Comparison of ENCODE assay signal across 12 cellular contexts in the genomic region with DNA sequence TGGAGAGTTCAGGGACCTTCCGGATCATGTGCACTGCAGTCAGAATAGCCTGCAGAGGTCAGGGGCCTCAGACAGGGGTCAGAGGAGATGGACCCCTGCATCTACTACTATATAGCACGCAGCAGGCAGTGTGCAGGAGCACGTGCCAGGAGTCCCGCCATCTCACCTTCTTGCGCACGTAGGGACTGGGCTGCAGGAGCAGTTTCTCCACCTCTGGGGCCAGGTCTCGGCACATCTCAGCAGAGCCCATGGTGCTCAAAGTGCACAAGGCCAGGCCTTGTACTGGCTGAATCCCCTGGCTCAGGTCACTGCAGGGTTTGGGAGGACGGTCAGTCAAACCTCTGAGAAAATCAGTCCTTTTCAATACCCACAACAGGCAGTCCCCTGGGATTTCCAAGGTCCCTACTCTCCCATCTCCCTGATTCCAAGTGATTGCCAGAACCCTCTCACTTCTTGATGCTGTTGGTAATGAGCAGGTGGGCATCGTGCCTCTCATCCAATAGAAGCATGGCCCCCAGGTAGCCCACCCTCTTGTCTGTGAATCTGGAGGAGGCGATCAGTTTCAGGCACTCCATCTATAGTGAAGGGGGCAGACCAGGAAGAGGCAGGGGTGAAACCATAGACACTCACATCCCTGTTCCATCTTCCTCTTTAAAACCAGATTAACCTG. TPM values are rescaled to one million over a fixed set of nuclear protein-coding genes. Genes with fewer than 3 reads are reported as not detected.
DNase-seq lines count a peak whose midpoint lies in the region; ATAC-seq and TF ChIP-seq lines count a peak whose summit lies in the region.
"Had no signal": no experiment of that assay in that cellular context is flagged by ENCODE, and none has a peak within 500 bp of the region (broad histone marks: within the 10 kb centered on the region; RNA-seq: fewer than 3 reads in every experiment).

No MANE protein-coding gene starts in this region.

- TF ChIP-seq POLR2A in body of pancreas (IDR thresholded peaks at IDR 0.05) (no peak), testis (IDR thresholded peaks at IDR 0.05) (no peak)

- H3K9ac ChIP-seq in HUES64 (ENCODE audit: low read depth, low read length) = peak overlapping the region; percentile 72; the same call in 1 of the 2 replicates

- no peak for TF ChIP-seq CTCF in body of pancreas (IDR thresholded peaks at IDR 0.05)
- TF ChIP-seq CTCF in testis (IDR thresholded peaks at IDR 0.05) = no peak

- H3K36me3 ChIP-seq in ACC112 (ENCODE audit: insufficient read depth, low read length) (no peaks in the 10 kb centered on the region), HUES64 (ENCODE audit: insufficient read depth, low read length) (peaks cover 45% of the 10 kb centered on the region), body of pancreas (replicated peaks in 1 of 2; ENCODE audit: insufficient read depth in 1 of 2, low read depth in 2 of 2) (peaks cover 0 to 7% of the 10 kb centered on the region in 2 donors), muscle layer of duodenum (ENCODE audit: control insufficient read depth in 1 of 2, insufficient read depth in 2 of 2, low read length in 2 of 2) (peaks cover 8 to 11% of the 10 kb centered on the region in 2 donors), testis (ENCODE audit: low read depth, missing control alignments) (no peaks in the 10 kb centered on the region)
- H3K36me3 ChIP-seq: SJSA1 had no signal

- 95% methylated on average over 10 of the region's 10 CpGs for WGBS in HUES64
- WGBS in body of pancreas, 2 donors = 85 to 86% methylated on average over 8 to 10 of the region's 10 CpGs
- 76 to 88% methylated on average over 4 to 10 of the region's 10 CpGs for WGBS in testis, 2 donors

- intact Hi-C loops in body of pancreas (cut with DNase I) = loop anchor here (10.0 kb wide), 1 partner anchor 241 kb away; a partner anchor contains a TSS
- intact Hi-C loops in testis (cut with DNase I; ENCODE audit: low total_unique reads) = no loop called here

- H3K4me3 ChIP-seq in ACC112 (ENCODE audit: low read depth, low read length) (peak overlapping the region; percentile 85), HUES64 (ENCODE audit: low read length) (peak overlapping the region; percentile 84), body of pancreas (no peak overlapping the region), muscle layer of duodenum (ENCODE audit: low read depth in 1 of 2, low read length in 2 of 2) (peak overlapping the region; percentile 83), testis (no peak overlapping the region)

- H3K79me2 ChIP-seq in ACC112 (ENCODE audit: control insufficient read depth, insufficient read depth, low read length, unreplicated experiment) = no peaks in the 10 kb centered on the region

- ATAC-seq in body of pancreas (no peak), GM19351 (IDR thresholded peaks at IDR 0.05; ENCODE audit: unreplicated experiment) (no peak)

- H3K27ac ChIP-seq in ACC112 (ENCODE audit: low read depth, low read length) = no peak overlapping the region
- no peak overlapping the region for H3K27ac ChIP-seq in HUES64 (ENCODE audit: low read depth, low read length)
- peak overlapping the region in 3 of 4 donors; percentile 5 to 83 (median 66) for H3K27ac ChIP-seq in body of pancreas
- H3K27ac ChIP-seq in muscle layer of duodenum (ENCODE audit: low read length) = no peak overlapping the region
- no peak overlapping the region for H3K27ac ChIP-seq in testis
- H3K27ac ChIP-seq: SJSA1 had no signal

- H3K27me3 ChIP-seq in ACC112 (ENCODE audit: insufficient read depth, low read length) (no peaks in the 10 kb centered on the region), HUES64 (ENCODE audit: insufficient read depth, low read length) (no peaks in the 10 kb centered on the region), body of pancreas (no peaks in the 10 kb centered on the region), muscle layer of duodenum (ENCODE audit: low read depth, low read length) (no peaks in the 10 kb centered on the region), testis (no peaks in the 10 kb centered on the region)
- H3K27me3 ChIP-seq: SJSA1 had no signal

- DNase-seq in body of pancreas (no peak), testis (no peak), NCI-H1105 (lab: John Stamatoyannopoulos, UW) (no peak), CD1c-positive myeloid dendritic cell (ENCODE audit: extremely low spot score) (no peak)
- DNase-seq: DMS79 treated with DMSO at 0.1 percent for 48 hours had no signal

- H3K9me3 ChIP-seq in HUES64 (ENCODE audit: insufficient read depth, low read depth, low read length) = no peaks in the 10 kb centered on the region
- no peaks in the 10 kb centered on the region for H3K9me3 ChIP-seq in body of pancreas
- H3K9me3 ChIP-seq in muscle layer of duodenum (ENCODE audit: control insufficient read depth in 1 of 2, low read length in 2 of 2) = no peaks in the 10 kb centered on the region
- H3K9me3 ChIP-seq in testis = no peaks in the 10 kb centered on the region
- H3K9me3 ChIP-seq: SJSA1 had no signal

- H3K4me1 ChIP-seq in ACC112 (ENCODE audit: control insufficient read depth, insufficient read depth, low read length, unreplicated experiment) (peaks cover 9% of the 10 kb centered on the region), HUES64 (ENCODE audit: insufficient read depth, low read length) (peaks cover 23% of the 10 kb centered on the region), body of pancreas (peaks cover 30% of the 10 kb centered on the region), muscle layer of duodenum (ENCODE audit: control insufficient read depth in 1 of 2, insufficient read depth in 2 of 2, low read length in 2 of 2) (peaks cover 7 to 8% of the 10 kb centered on the region in 2 donors), testis (peaks cover 4% of the 10 kb centered on the region)

- no peak overlapping the region for H2AFZ ChIP-seq in ACC112 (ENCODE audit: low read length, unreplicated experiment)

RNA-seq across cellular contexts. Expression of a gene that starts 1.3 kb away (rescaled TPM):
- 36.2 TPM for polyA plus RNA-seq in HUES64 (2013, experiment 1 of 2)
- 41.1 TPM for polyA plus RNA-seq in HUES64 (2013, experiment 2 of 2)
- total RNA-seq in body of pancreas (100 to 1,000 TPM; 150 to 237 TPM), testis (10 to 100 TPM; 76.9 to 83.4 TPM)
- 33.6 TPM for polyA plus RNA-seq in testis (ENCODE audit: insufficient read depth, low read depth, low replicate concordance)

RNA-seq across cellular contexts. Expression of a gene that starts 10.2 kb away (rescaled TPM):
- polyA plus RNA-seq in HUES64 (2013, experiment 1 of 2) = 13.6 TPM
- polyA plus RNA-seq in HUES64 (2013, experiment 2 of 2) = 17.4 TPM
- 10 to 100 TPM; 11.7 to 43.2 TPM for total RNA-seq in body of pancreas
- total RNA-seq in testis = 10 to 100 TPM; 25.1 to 34.9 TPM
- 60.3 TPM for polyA plus RNA-seq in testis (ENCODE audit: insufficient read depth, low read depth, low replicate concordance)

RNA-seq across cellular contexts. Expression of a gene that starts 12.3 kb away (rescaled TPM):
- 13.9 TPM for polyA plus RNA-seq in HUES64 (2013, experiment 1 of 2)
- polyA plus RNA-seq in HUES64 (2013, experiment 2 of 2) = 17.3 TPM
- under 1 TPM; 0.52 to 0.99 TPM for total RNA-seq in body of pancreas
- total RNA-seq in testis = 1 to 10 TPM; 3.6 to 3.9 TPM
- polyA plus RNA-seq in testis (ENCODE audit: insufficient read depth, low read depth, low replicate concordance) = 3.4 TPM
- total RNA-seq: HT-29, lung microvascular endothelial cell, SJSA1 had no signal

RNA-seq across cellular contexts. Expression of a gene that starts 14.7 kb away (rescaled TPM):
- polyA plus RNA-seq in HUES64 (2013, experiment 1 of 2) = 14.5 TPM
- 15.4 TPM for polyA plus RNA-seq in HUES64 (2013, experiment 2 of 2)
- 1 to 10 TPM in 1 of 2 donors, under 1 TPM in 1; 0.33 to 1.6 TPM for total RNA-seq in body of pancreas
- 10 to 100 TPM in 1 of 2 donors, 1 to 10 TPM in 1; 9.2 to 21.2 TPM for total RNA-seq in testis
- 34.3 TPM for polyA plus RNA-seq in testis (ENCODE audit: insufficient read depth, low read depth, low replicate concordance)
- total RNA-seq: SJSA1 had no signal

Comparison
In these comparisons a context has a peak if more than half of its experiments do, and no peak if none do; other contexts are left out.
1. H3K27ac ChIP-seq: peak in body of pancreas (3 of 4); none in ACC112 (single experiment), HUES64 (single experiment), muscle layer of duodenum (single experiment) and testis (0 of 2).
2. H3K4me3 ChIP-seq: peak in ACC112 (single experiment), HUES64 (single experiment) and muscle layer of duodenum (2 of 2); none in body of pancreas (0 of 2) and testis (0 of 2).